9 cellular contexts compared by ENCODE assay signal in genomic region chr9:34647084-34647403, GRCh38. TPM values are rescaled to one million over a fixed set of nuclear protein-coding genes. Genes with fewer than 3 reads are reported as not detected.
A peak's percentile ranks its signal among the peaks of the same experiment; 100 is the strongest.
DNase-seq lines count a peak whose midpoint lies in the region; ATAC-seq and TF ChIP-seq lines count a peak whose summit lies in the region.
"Had no signal": no experiment of that assay in that cellular context is flagged by ENCODE, and none has a peak within 500 bp of the region (broad histone marks: within the 10 kb centered on the region; RNA-seq: fewer than 3 reads in every experiment).

No MANE protein-coding gene starts in this region.

- H3K36me3 ChIP-seq in GM06990 (ENCODE audit: control insufficient read depth, insufficient read depth, low read length) (peaks cover 19% of the 10 kb centered on the region), OCI-LY7 (ENCODE audit: insufficient read depth, low read length) (peaks cover 23% of the 10 kb centered on the region), trophoblast cell (ENCODE audit: control insufficient read depth in 1 of 2, insufficient read depth in 2 of 2, low read length in 2 of 2) (peaks cover 15 to 17% of the 10 kb centered on the region in 2 experiments)

- H3K27me3 ChIP-seq in GM06990 (replicated peaks; ENCODE audit: control insufficient read depth, insufficient read depth, low read length), result no peaks in the 10 kb centered on the region
- H3K27me3 ChIP-seq in trophoblast cell (ENCODE audit: insufficient read depth, low read length), result no peaks in the 10 kb centered on the region

- H3K27ac ChIP-seq in OCI-LY7 (ENCODE audit: low read depth, low read length, poor library complexity, severe bottlenecking) (peak overlapping the region; percentile 65), trophoblast cell (ENCODE audit: low read depth, low read length) (peak overlapping the region; percentile 76)

- ATAC-seq in GM18873 (IDR thresholded peaks at IDR 0.05; ENCODE audit: low FRiP score, unreplicated experiment), result no peak

- peak overlapping the region; percentile 89 for H4K8ac ChIP-seq in trophoblast cell (ENCODE audit: low read depth, low read length)

- H2BK12ac ChIP-seq in trophoblast cell (ENCODE audit: low read length), result no peak overlapping the region

- peak overlapping the region; percentile 95 for H3K14ac ChIP-seq in trophoblast cell (ENCODE audit: low read length)

- H3K9me3 ChIP-seq in OCI-LY7 (ENCODE audit: low read length) (no peaks in the 10 kb centered on the region), trophoblast cell (ENCODE audit: insufficient read depth, low read depth, low read length) (no peaks in the 10 kb centered on the region)

- H4K91ac ChIP-seq in trophoblast cell (ENCODE audit: low read depth, low read length), result peak overlapping the region; percentile 86

- peak overlapping the region; percentile 23 for H2BK5ac ChIP-seq in trophoblast cell (ENCODE audit: low read depth, low read length, poor library complexity)

- no peaks in the 10 kb centered on the region for H3K9me2 ChIP-seq in OCI-LY7 (ENCODE audit: insufficient read depth, low read length)

- intact Hi-C loops in OCI-LY7 (cut with micrococcal nuclease; ENCODE audit: unreplicated experiment), result no loop called here

- peaks cover 11% of the 10 kb centered on the region; the same call in 1 of the 2 replicates for H3K79me2 ChIP-seq in OCI-LY7 (ENCODE audit: insufficient read depth, low read depth, low read length)
- H3K79me2 ChIP-seq in trophoblast cell (ENCODE audit: control insufficient read depth, insufficient read depth, low read length, poor library complexity), result peaks cover 12% of the 10 kb centered on the region

- H4K20me1 ChIP-seq in OCI-LY7 (ENCODE audit: insufficient read depth, low read length), result no peaks in the 10 kb centered on the region

- H3K79me1 ChIP-seq in trophoblast cell (ENCODE audit: low read length), result peaks cover 12% of the 10 kb centered on the region

- H3K9ac ChIP-seq in trophoblast cell (ENCODE audit: low read length), result peak overlapping the region; percentile 62

- H2AFZ ChIP-seq in OCI-LY7 (ENCODE audit: low read length), result peak overlapping the region; percentile 77; the same call in 1 of the 2 replicates
- H2AFZ ChIP-seq in trophoblast cell (ENCODE audit: insufficient read depth, low read length, poor library complexity), result peak overlapping the region; percentile 72

- H3K4me1 ChIP-seq in OCI-LY7 (ENCODE audit: insufficient read depth, low read length, poor library complexity, severe bottlenecking), result peaks cover 25% of the 10 kb centered on the region
- H3K4me1 ChIP-seq in trophoblast cell (ENCODE audit: control insufficient read depth in 1 of 2, insufficient read depth in 2 of 2, low read length in 2 of 2), result peaks cover 33% of the 10 kb centered on the region in 2 experiments

- CTCF ChIA-PET in OCI-LY7 (lab: Charles Lee; ENCODE audit: unreplicated experiment), result interaction anchor here (0.6 to 3.5 kb wide), 5 partner anchors 10 to 40 kb away, joined by 3 to 35 read pairs (median 6); partner anchors contain the start of genes CCL27 and SIGMAR1

- peak overlapping the region; percentile 84 for H3K4me2 ChIP-seq in OCI-LY7 (ENCODE audit: low read length)
- peak overlapping the region; percentile 78 for H3K4me2 ChIP-seq in trophoblast cell (ENCODE audit: low read length)

- TF ChIP-seq CTCF in GM06990 (IDR thresholded peaks at IDR 0.05; ENCODE audit: insufficient read depth, low read length, poor library complexity, severe bottlenecking) (no peak), OCI-LY7 (conservative IDR thresholded peaks at IDR 0.05; ENCODE audit: low read length) (peak; percentile 5; the same call in 1 of the 2 replicates), epithelial cell of proximal tubule (conservative IDR thresholded peaks at IDR 0.05; ENCODE audit: low read depth, low read length) (no peak)

- peak overlapping the region; percentile 87 for H3K18ac ChIP-seq in trophoblast cell (ENCODE audit: low read length)

- POLR2A ChIA-PET in OCI-LY7 (lab: Charles Lee), result interaction anchor here (0.6 to 5.2 kb wide), 6 partner anchors 11 to 514 kb away, joined by 3 to 66 read pairs (median 4); partner anchors contain the start of gene SIGMAR1

- no peak for DNase-seq in GM06990 (ENCODE audit: extremely low read depth, insufficient read length)
- DNase-seq in OCI-LY7 (ENCODE audit: low spot score), result no peak
- DNase-seq in epithelial cell of proximal tubule (ENCODE audit: low read depth), result no peak
- no peak for DNase-seq in trophoblast cell
- no peak for DNase-seq in MV-4-11 (lab: John Stamatoyannopoulos, UW)
- DNase-seq in NCI-H526 (lab: John Stamatoyannopoulos, UW), result no peak
- no peak for DNase-seq in AG20443 (ENCODE audit: low spot score)

- peak overlapping the region; percentile 67 for H3K4ac ChIP-seq in trophoblast cell (ENCODE audit: low read depth, low read length)

- H2AK5ac ChIP-seq in trophoblast cell (ENCODE audit: low read length), result peak overlapping the region; percentile 50

- H2BK120ac ChIP-seq in trophoblast cell (ENCODE audit: insufficient read depth, low read length, poor library complexity), result peak overlapping the region; percentile 9

- no peak overlapping the region for H3K23ac ChIP-seq in trophoblast cell (ENCODE audit: low read length)

- no CpG with 5 or more reads among the region's 8 CpGs for WGBS in trophoblast cell (ENCODE audit: extremely low coverage, insufficient coverage, insufficient read length)

- H4K12ac ChIP-seq in trophoblast cell (ENCODE audit: low read depth, low read length), result no peak overlapping the region

- BruUV-seq in OCI-LY7 (replicated peaks; lab: Mats Ljungman, UMichigan), result no TSS peak

- peak overlapping the region; percentile 97 for H3K4me3 ChIP-seq in GM06990 (replicated peaks; ENCODE audit: low read depth, low read length)
- H3K4me3 ChIP-seq in OCI-LY7 (ENCODE audit: low read depth, low read length, poor library complexity, severe bottlenecking), result peak overlapping the region; percentile 80
- peak overlapping the region; percentile 70 for H3K4me3 ChIP-seq in epithelial cell of proximal tubule (ENCODE audit: low read depth, low read length)
- peak overlapping the region; percentile 81 for H3K4me3 ChIP-seq in trophoblast cell (ENCODE audit: low read depth, low read length)

RNA-seq across cellular contexts. Expression of gene GALT, which starts 0.6 kb away (rescaled TPM):
- 78.2 and 90.9 TPM in 2 replicates for total RNA-seq in OCI-LY7 (2014; rRNA removed; shearing (Covaris generic))
- total RNA-seq in OCI-LY7 (2022) (61.2 and 62.5 TPM in 2 replicates), epithelial cell of proximal tubule (20.3 and 24.5 TPM in 2 replicates)
- polyA plus RNA-seq in trophoblast cell (2013), result 27.5 and 27.6 TPM in 2 replicates

RNA-seq across cellular contexts. Expression of gene IL11RA, which starts 4.9 kb away (rescaled TPM):
- 16.2 and 16.7 TPM in 2 replicates for total RNA-seq in OCI-LY7 (2014; rRNA removed; shearing (Covaris generic))
- total RNA-seq in OCI-LY7 (2022) (20.1 and 29.2 TPM in 2 replicates), epithelial cell of proximal tubule (1.8 and 4.7 TPM in 2 replicates)
- 6.6 and 7.0 TPM in 2 replicates for polyA plus RNA-seq in trophoblast cell (2013)

RNA-seq across cellular contexts. Expression of gene SIGMAR1, which starts 9.5 kb away (rescaled TPM):
- total RNA-seq in OCI-LY7 (2014; rRNA removed; shearing (Covaris generic)), result 97.2 and 103 TPM in 2 replicates
- 110 TPM in 2 replicates for total RNA-seq in OCI-LY7 (2022)
- 97.9 and 178 TPM in 2 replicates for total RNA-seq in epithelial cell of proximal tubule
- 31.0 and 33.6 TPM in 2 replicates for polyA plus RNA-seq in trophoblast cell (2013)

RNA-seq across cellular contexts. Expression of gene CCL27, which starts 15.4 kb away (rescaled TPM):
- 0.72 TPM in 1 of 2 replicates, not detected in the other for total RNA-seq in OCI-LY7 (2014; rRNA removed; shearing (Covaris generic))
- total RNA-seq in OCI-LY7 (2022) (0.42 and 0.68 TPM in 2 replicates), epithelial cell of proximal tubule (not detected in 2 replicates)
- polyA plus RNA-seq in trophoblast cell (2013), result 0.19 and 0.33 TPM in 2 replicates
- total RNA-seq: glomerular endothelial cell had no signal

RNA-seq across cellular contexts. Expression of gene ARID3C, which starts 18.2 kb away (rescaled TPM):
- total RNA-seq in OCI-LY7 (2014; rRNA removed; shearing (Covaris generic)), result 1.4 and 1.9 TPM in 2 replicates
- total RNA-seq in OCI-LY7 (2022), result 0.38 and 0.44 TPM in 2 replicates
- not detected in 2 replicates for total RNA-seq in epithelial cell of proximal tubule
- polyA plus RNA-seq in trophoblast cell (2013), result 0.04 TPM in 1 of 2 replicates, not detected in the other
